Comparison of ENCODE assay signal across 9 cellular contexts in genomic region chrX:24242649-24243556, GRCh38.
DNase-seq lines count a peak whose midpoint lies in the region; ATAC-seq and TF ChIP-seq lines count a peak whose summit lies in the region.
"Had no signal": no experiment of that assay in that cellular context is flagged by ENCODE, and none has a peak within 500 bp of the region (broad histone marks: within the 10 kb centered on the region; RNA-seq: fewer than 3 reads in every experiment).

No MANE protein-coding gene starts in this region.

- DNase-seq in amniotic epithelial cell (ENCODE audit: low read depth): peak; percentile 50
- peak in 1 of 3 donors; percentile 32 for DNase-seq in mucosa of descending colon
- no peak for DNase-seq in HT-29 (ENCODE audit: low spot score)
- DNase-seq in NCI-H2171 (lab: John Stamatoyannopoulos, UW): no peak
- no peak for DNase-seq in NCI-H187 treated with DMSO at 0.1 percent for 48 hours (lab: John Stamatoyannopoulos, UW)

- H3K27me3 ChIP-seq in ACC112 (ENCODE audit: insufficient read depth, low read length): no peaks in the 10 kb centered on the region

- no peaks in the 10 kb centered on the region for H3K79me2 ChIP-seq in ACC112 (ENCODE audit: control insufficient read depth, insufficient read depth, low read length, unreplicated experiment)

- no peak for TF ChIP-seq CTCF in mucosa of descending colon (IDR thresholded peaks at IDR 0.05)

- peak overlapping the region; percentile 81 for H3K27ac ChIP-seq in ACC112 (ENCODE audit: low read depth, low read length)

- H2AFZ ChIP-seq in ACC112 (ENCODE audit: low read length, unreplicated experiment): peak overlapping the region; percentile 53

- no peaks in the 10 kb centered on the region for H3K9me3 ChIP-seq in mucosa of descending colon
- H3K9me3 ChIP-seq: Caco-2 had no signal

- H3K4me3 ChIP-seq in ACC112 (ENCODE audit: low read depth, low read length) (peak overlapping the region; percentile 14), mucosa of descending colon (no peak overlapping the region)

- peak; percentile 54 for TF ChIP-seq POLR2A in GM19099 (IDR thresholded peaks at IDR 0.05; ENCODE audit: extremely low read depth, insufficient read length, low read depth)

- no peaks in the 10 kb centered on the region for H3K36me3 ChIP-seq in ACC112 (ENCODE audit: insufficient read depth, low read length)
- H3K36me3 ChIP-seq in mucosa of descending colon (ENCODE audit: low read depth): no peaks in the 10 kb centered on the region

- intact Hi-C loops in mucosa of descending colon (cut with DNase I, micrococcal nuclease): no loop called here

- peaks cover 44% of the 10 kb centered on the region for H3K4me1 ChIP-seq in ACC112 (ENCODE audit: control insufficient read depth, insufficient read depth, low read length, unreplicated experiment)
- H3K4me1 ChIP-seq in mucosa of descending colon (ENCODE audit: low read depth): no peaks in the 10 kb centered on the region
- H3K4me1 ChIP-seq: Caco-2 had no signal

- ATAC-seq in HG03095 (IDR thresholded peaks at IDR 0.05; ENCODE audit: unreplicated experiment): peak; percentile 93
- peak; percentile 60 for ATAC-seq in mucosa of descending colon
